Comparison of ENCODE assay signal across 1 cellular context in the genomic region with DNA sequence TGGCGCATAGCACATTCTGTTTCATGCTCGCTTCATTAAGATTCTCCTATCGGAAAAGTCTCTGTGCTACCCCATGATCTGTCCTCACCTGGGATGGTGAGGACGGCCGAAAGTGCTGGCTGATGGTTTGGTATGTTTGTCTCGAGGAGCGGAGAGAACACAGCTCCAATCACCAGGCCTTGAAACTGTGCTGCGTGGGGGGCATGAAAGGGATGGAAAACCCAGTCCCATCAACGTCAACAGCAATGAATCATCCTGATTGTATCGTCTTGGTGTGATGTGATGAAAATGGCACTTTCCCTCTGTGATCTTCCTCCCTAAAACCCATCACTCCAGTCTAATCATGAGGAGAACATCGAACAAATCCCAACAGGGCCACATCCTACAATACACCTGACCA.
TF ChIP-seq lines count a peak whose summit lies in the region.

No MANE protein-coding gene starts in this region.

TF ChIP-seq in H1, 55 proteins besides CTCF, POLR2A, EP300 and RAD21:
- TF ChIP-seq CREB1 (IDR thresholded peaks at IDR 0.05): no peak
- no peak for TF ChIP-seq CBX5 (IDR thresholded peaks at IDR 0.05; ENCODE audit: low read depth, low read length)
- TF ChIP-seq NRF1 (IDR thresholded peaks at IDR 0.05; ENCODE audit: low read depth, low read length): no peak
- TF ChIP-seq RNF2 (IDR thresholded peaks at IDR 0.05; ENCODE audit: borderline replicate concordance, low read depth, low read length, missing control alignments, poor library complexity, severe bottlenecking): no peak
- TF ChIP-seq TEAD4 (IDR thresholded peaks at IDR 0.05; ENCODE audit: low read depth, low read length): no peak
- no peak for TF ChIP-seq YY1 (IDR thresholded peaks at IDR 0.05; ENCODE audit: low read depth, low read length)
- TF ChIP-seq E2F6 (IDR thresholded peaks at IDR 0.05): no peak
- no peak for TF ChIP-seq NANOG (IDR thresholded peaks at IDR 0.05; ENCODE audit: insufficient read depth, low read depth, low read length, poor library complexity, severe bottlenecking)
- no peak for TF ChIP-seq ZNF274 (IDR thresholded peaks at IDR 0.05; ENCODE audit: borderline replicate concordance, extremely low read depth, low read length)
- TF ChIP-seq SUZ12 (IDR thresholded peaks at IDR 0.05; ENCODE audit: low read length): no peak
- TF ChIP-seq, protein P1, sequence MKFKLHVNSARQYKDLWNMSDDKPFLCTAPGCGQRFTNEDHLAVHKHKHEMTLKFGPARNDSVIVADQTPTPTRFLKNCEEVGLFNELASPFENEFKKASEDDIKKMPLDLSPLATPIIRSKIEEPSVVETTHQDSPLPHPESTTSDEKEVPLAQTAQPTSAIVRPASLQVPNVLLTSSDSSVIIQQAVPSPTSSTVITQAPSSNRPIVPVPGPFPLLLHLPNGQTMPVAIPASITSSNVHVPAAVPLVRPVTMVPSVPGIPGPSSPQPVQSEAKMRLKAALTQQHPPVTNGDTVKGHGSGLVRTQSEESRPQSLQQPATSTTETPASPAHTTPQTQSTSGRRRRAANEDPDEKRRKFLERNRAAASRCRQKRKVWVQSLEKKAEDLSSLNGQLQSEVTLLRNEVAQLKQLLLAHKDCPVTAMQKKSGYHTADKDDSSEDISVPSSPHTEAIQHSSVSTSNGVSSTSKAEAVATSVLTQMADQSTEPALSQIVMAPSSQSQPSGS (IDR thresholded peaks at IDR 0.05; ENCODE audit: low read length): no peak
- TF ChIP-seq, protein P2, sequence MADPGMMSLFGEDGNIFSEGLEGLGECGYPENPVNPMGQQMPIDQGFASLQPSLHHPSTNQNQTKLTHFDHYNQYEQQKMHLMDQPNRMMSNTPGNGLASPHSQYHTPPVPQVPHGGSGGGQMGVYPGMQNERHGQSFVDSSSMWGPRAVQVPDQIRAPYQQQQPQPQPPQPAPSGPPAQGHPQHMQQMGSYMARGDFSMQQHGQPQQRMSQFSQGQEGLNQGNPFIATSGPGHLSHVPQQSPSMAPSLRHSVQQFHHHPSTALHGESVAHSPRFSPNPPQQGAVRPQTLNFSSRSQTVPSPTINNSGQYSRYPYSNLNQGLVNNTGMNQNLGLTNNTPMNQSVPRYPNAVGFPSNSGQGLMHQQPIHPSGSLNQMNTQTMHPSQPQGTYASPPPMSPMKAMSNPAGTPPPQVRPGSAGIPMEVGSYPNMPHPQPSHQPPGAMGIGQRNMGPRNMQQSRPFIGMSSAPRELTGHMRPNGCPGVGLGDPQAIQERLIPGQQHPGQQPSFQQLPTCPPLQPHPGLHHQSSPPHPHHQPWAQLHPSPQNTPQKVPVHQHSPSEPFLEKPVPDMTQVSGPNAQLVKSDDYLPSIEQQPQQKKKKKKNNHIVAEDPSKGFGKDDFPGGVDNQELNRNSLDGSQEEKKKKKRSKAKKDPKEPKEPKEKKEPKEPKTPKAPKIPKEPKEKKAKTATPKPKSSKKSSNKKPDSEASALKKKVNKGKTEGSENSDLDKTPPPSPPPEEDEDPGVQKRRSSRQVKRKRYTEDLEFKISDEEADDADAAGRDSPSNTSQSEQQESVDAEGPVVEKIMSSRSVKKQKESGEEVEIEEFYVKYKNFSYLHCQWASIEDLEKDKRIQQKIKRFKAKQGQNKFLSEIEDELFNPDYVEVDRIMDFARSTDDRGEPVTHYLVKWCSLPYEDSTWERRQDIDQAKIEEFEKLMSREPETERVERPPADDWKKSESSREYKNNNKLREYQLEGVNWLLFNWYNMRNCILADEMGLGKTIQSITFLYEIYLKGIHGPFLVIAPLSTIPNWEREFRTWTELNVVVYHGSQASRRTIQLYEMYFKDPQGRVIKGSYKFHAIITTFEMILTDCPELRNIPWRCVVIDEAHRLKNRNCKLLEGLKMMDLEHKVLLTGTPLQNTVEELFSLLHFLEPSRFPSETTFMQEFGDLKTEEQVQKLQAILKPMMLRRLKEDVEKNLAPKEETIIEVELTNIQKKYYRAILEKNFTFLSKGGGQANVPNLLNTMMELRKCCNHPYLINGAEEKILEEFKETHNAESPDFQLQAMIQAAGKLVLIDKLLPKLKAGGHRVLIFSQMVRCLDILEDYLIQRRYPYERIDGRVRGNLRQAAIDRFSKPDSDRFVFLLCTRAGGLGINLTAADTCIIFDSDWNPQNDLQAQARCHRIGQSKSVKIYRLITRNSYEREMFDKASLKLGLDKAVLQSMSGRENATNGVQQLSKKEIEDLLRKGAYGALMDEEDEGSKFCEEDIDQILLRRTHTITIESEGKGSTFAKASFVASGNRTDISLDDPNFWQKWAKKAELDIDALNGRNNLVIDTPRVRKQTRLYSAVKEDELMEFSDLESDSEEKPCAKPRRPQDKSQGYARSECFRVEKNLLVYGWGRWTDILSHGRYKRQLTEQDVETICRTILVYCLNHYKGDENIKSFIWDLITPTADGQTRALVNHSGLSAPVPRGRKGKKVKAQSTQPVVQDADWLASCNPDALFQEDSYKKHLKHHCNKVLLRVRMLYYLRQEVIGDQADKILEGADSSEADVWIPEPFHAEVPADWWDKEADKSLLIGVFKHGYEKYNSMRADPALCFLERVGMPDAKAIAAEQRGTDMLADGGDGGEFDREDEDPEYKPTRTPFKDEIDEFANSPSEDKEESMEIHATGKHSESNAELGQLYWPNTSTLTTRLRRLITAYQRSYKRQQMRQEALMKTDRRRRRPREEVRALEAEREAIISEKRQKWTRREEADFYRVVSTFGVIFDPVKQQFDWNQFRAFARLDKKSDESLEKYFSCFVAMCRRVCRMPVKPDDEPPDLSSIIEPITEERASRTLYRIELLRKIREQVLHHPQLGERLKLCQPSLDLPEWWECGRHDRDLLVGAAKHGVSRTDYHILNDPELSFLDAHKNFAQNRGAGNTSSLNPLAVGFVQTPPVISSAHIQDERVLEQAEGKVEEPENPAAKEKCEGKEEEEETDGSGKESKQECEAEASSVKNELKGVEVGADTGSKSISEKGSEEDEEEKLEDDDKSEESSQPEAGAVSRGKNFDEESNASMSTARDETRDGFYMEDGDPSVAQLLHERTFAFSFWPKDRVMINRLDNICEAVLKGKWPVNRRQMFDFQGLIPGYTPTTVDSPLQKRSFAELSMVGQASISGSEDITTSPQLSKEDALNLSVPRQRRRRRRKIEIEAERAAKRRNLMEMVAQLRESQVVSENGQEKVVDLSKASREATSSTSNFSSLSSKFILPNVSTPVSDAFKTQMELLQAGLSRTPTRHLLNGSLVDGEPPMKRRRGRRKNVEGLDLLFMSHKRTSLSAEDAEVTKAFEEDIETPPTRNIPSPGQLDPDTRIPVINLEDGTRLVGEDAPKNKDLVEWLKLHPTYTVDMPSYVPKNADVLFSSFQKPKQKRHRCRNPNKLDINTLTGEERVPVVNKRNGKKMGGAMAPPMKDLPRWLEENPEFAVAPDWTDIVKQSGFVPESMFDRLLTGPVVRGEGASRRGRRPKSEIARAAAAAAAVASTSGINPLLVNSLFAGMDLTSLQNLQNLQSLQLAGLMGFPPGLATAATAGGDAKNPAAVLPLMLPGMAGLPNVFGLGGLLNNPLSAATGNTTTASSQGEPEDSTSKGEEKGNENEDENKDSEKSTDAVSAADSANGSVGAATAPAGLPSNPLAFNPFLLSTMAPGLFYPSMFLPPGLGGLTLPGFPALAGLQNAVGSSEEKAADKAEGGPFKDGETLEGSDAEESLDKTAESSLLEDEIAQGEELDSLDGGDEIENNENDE (IDR thresholded peaks at IDR 0.05; ENCODE audit: insufficient replicate concordance, low read length): no peak
- no peak for TF ChIP-seq HDAC2 (IDR thresholded peaks at IDR 0.05; ENCODE audit: borderline replicate concordance in 1 of 2, low read depth in 2 of 2, low read length in 2 of 2)
- TF ChIP-seq KDM1A (IDR thresholded peaks at IDR 0.05; ENCODE audit: borderline replicate concordance, low read length): no peak
- TF ChIP-seq ASH2L (IDR thresholded peaks at IDR 0.05; ENCODE audit: low read length): no peak
- TF ChIP-seq JUND (IDR thresholded peaks at IDR 0.05; ENCODE audit: low read length): no peak
